In genomic region chr10:47356708-47357107, GRCh38 we compare ENCODE assay signal across 31 cellular contexts. TPM values are rescaled to one million over a fixed set of nuclear protein-coding genes. Genes with fewer than 3 reads are reported as not detected.
DNase-seq lines count a peak whose midpoint lies in the region; ATAC-seq, FAIRE-seq and TF ChIP-seq lines count a peak whose summit lies in the region.
"Had no signal": no experiment of that assay in that cellular context is flagged by ENCODE, and none has a peak within 500 bp of the region (broad histone marks: within the 10 kb centered on the region; RNA-seq: fewer than 3 reads in every experiment).

No MANE protein-coding gene starts in this region.

- no peak for TF ChIP-seq EP300 in HepG2 (IDR thresholded peaks at IDR 0.05; ENCODE audit: low read depth in 2 of 2, low read length in 2 of 2)
- TF ChIP-seq EP300 in HepG2 (CRISPR knock-in tag; IDR thresholded peaks at IDR 0.05; ENCODE audit: borderline replicate concordance), result no peak
- TF ChIP-seq EP300 in K562 (IDR thresholded peaks at IDR 0.05; ENCODE audit: low read length), result no peak

- H3K4me1 ChIP-seq in HepG2 (ENCODE audit: insufficient read depth, low read length), result no peaks in the 10 kb centered on the region
- no peaks in the 10 kb centered on the region for H3K4me1 ChIP-seq in right lobe of liver
- peaks cover 0 to 3% of the 10 kb centered on the region in 2 experiments; a peak in 1 of 5 replicates for H3K4me1 ChIP-seq in K562 (replicated peaks in 1 of 2; ENCODE audit: control insufficient read depth in 2 of 2, insufficient read depth in 2 of 2, low read length in 2 of 2)
- no peaks in the 10 kb centered on the region for H3K4me1 ChIP-seq in osteoblast (ENCODE audit: insufficient read depth, low read length)
- H3K4me1 ChIP-seq: BE2C had no signal

- TF ChIP-seq RAD21 in HepG2 (CRISPR knock-in tag; IDR thresholded peaks at IDR 0.05), result no peak
- TF ChIP-seq RAD21 in K562 (CRISPR knock-in tag; conservative IDR thresholded peaks at IDR 0.05 in 1 of 2, IDR thresholded peaks at IDR 0.05 in 1 of 2), result no peak

- CTCF ChIA-PET in HepG2 (lab: Yijun Ruan, JAX; ENCODE audit: low intra/inter-chr PET ratio, low total read pairs), result no interaction called here
- CTCF ChIA-PET in K562 (lab: Yijun Ruan, JAX; ENCODE audit: low intra/inter-chr PET ratio), result no interaction called here

- H3K79me2 ChIP-seq in HepG2 (ENCODE audit: insufficient read depth, low read length) (no peaks in the 10 kb centered on the region), K562 (ENCODE audit: control insufficient read depth, insufficient read depth, low read length) (no peaks in the 10 kb centered on the region), osteoblast (ENCODE audit: insufficient read depth, low read length) (no peaks in the 10 kb centered on the region)

- no peak overlapping the region for H3K4me2 ChIP-seq in HepG2 (ENCODE audit: low read depth, low read length)
- H3K4me2 ChIP-seq in K562 (ENCODE audit: insufficient read depth, low read length), result no peak overlapping the region
- H3K4me2 ChIP-seq in osteoblast (ENCODE audit: insufficient read depth, low read length), result no peak overlapping the region
- H3K4me2 ChIP-seq: BLaER1 had no signal

- DNase-seq in HepG2 (ENCODE audit: low spot score) (no peak), right lobe of liver (no peak), K562 (ENCODE audit: extremely low read depth in 1 of 4, low spot score in 3 of 4) (no peak), osteoblast (ENCODE audit: insufficient read length, low spot score, missing footprints) (peak; percentile 74), RPMI8226 (no peak)
- DNase-seq in activated CD8-positive, alpha-beta memory T cell treated with anti-CD3 and anti-CD28 coated beads for 24 hours, result no peak
- DNase-seq: 8988T; ACHN; BE2C; C1 segment of cervical spinal cord; CD4-positive, alpha-beta memory T cell; CD4-positive, CD25-positive, alpha-beta regulatory T cell; CD8-positive, alpha-beta memory T cell; COR-L47; DMS 273 treated with DMSO at 0.1 percent for 48 hours; DMS153; DMS53; DMS79; DND-41; EL; GDM1 had no signal

- BruUV-seq in HepG2 (replicated peaks; lab: Mats Ljungman, UMichigan) (no TSS peak), K562 (replicated peaks; lab: Mats Ljungman, UMichigan) (no TSS peak)

- H3K27me3 ChIP-seq in HepG2 (ENCODE audit: control insufficient read depth in 1 of 2, insufficient read depth in 2 of 2, low read length in 2 of 2) (peaks cover 5 to 13% of the 10 kb centered on the region in 2 experiments; a peak in 3 of 5 replicates), right lobe of liver (no peaks in the 10 kb centered on the region), K562 (ENCODE audit: control insufficient read depth in 2 of 2, insufficient read depth in 2 of 2, low read length in 2 of 2) (peaks cover 7 to 47% of the 10 kb centered on the region in 2 experiments), osteoblast (ENCODE audit: insufficient read depth, low read length) (peaks cover 2% of the 10 kb centered on the region)
- H3K27me3 ChIP-seq: BE2C, BLaER1 had no signal

- no peak for FAIRE-seq in HepG2 (lab: Jason Lieb, UNC)
- no peak for FAIRE-seq in K562 (lab: Jason Lieb, UNC)
- FAIRE-seq: A204.1, GM12878, GM12892 had no signal

- intact Hi-C loops in HepG2 (cut with micrococcal nuclease; ENCODE audit: unreplicated experiment) (no loop called here), right lobe of liver (cut with DNase I) (no loop called here), K562 (cut with micrococcal nuclease) (no loop called here)

- ATAC-seq in HepG2 (no peak), right lobe of liver (no peak), K562 (no peak), GM18907 (IDR thresholded peaks at IDR 0.05; ENCODE audit: unreplicated experiment) (no peak)
- ATAC-seq: GM12878 had no signal

- H2AFZ ChIP-seq in HepG2 (ENCODE audit: low read length), result no peak overlapping the region
- H2AFZ ChIP-seq in K562 (ENCODE audit: low read depth, low read length), result no peak overlapping the region
- H2AFZ ChIP-seq in osteoblast (ENCODE audit: low read length), result no peak overlapping the region

- H4K20me1 ChIP-seq in HepG2 (ENCODE audit: insufficient read depth, low read length), result no peaks in the 10 kb centered on the region
- H4K20me1 ChIP-seq in K562 (replicated peaks; ENCODE audit: control insufficient read depth, insufficient read depth, low read length), result peaks cover 14% of the 10 kb centered on the region; the same call in 1 of the 2 replicates
- H4K20me1 ChIP-seq in osteoblast (ENCODE audit: insufficient read depth, low read length), result no peaks in the 10 kb centered on the region
- H4K20me1 ChIP-seq: BLaER1 had no signal

- H3K4me3 ChIP-seq in HepG2 (replicated peaks in 1 of 3; ENCODE audit: insufficient read depth in 1 of 3, low read depth in 2 of 3, low read length in 3 of 3) (no peak overlapping the region), right lobe of liver (no peak overlapping the region), K562 (no peak overlapping the region), osteoblast (ENCODE audit: insufficient read depth, low read length) (no peak overlapping the region)
- H3K4me3 ChIP-seq: BLaER1, GM12878 had no signal

- TF ChIP-seq CTCF in HepG2 (CRISPR knock-in tag; IDR thresholded peaks at IDR 0.05), result no peak
- no peak for TF ChIP-seq CTCF in right lobe of liver (IDR thresholded peaks at IDR 0.05)
- TF ChIP-seq CTCF in K562 (IDR thresholded peaks at IDR 0.05 in 2 of 3, conservative IDR thresholded peaks at IDR 0.05 in 1 of 3; ENCODE audit: insufficient read depth in 2 of 3, low read depth in 1 of 3, low read length in 3 of 3), result no peak
- TF ChIP-seq CTCF in osteoblast (IDR thresholded peaks at IDR 0.05; ENCODE audit: extremely low read depth, low read depth, low read length), result no peak

- POLR2A ChIA-PET in HepG2 (lab: Yijun Ruan, JAX) (no interaction called here), K562 (lab: Yijun Ruan, JAX) (no interaction called here)

- H3K36me3 ChIP-seq in HepG2 (replicated peaks in 1 of 2; ENCODE audit: control insufficient read depth in 1 of 2, insufficient read depth in 2 of 2, low read length in 2 of 2) (no peaks in the 10 kb centered on the region), right lobe of liver (no peaks in the 10 kb centered on the region), K562 (ENCODE audit: control insufficient read depth, insufficient read depth, low read length) (no peaks in the 10 kb centered on the region), osteoblast (ENCODE audit: insufficient read depth, low read length) (no peaks in the 10 kb centered on the region)
- H3K36me3 ChIP-seq: BE2C, BLaER1 had no signal

- no peak overlapping the region for H3K9ac ChIP-seq in HepG2 (ENCODE audit: insufficient read depth, low read depth, low read length)
- no peak overlapping the region for H3K9ac ChIP-seq in K562 (ENCODE audit: insufficient read depth in 1 of 2, low read depth in 2 of 2, low read length in 2 of 2)
- H3K9ac ChIP-seq: BLaER1 had no signal

- TF ChIP-seq POLR2A in HepG2 (IDR thresholded peaks at IDR 0.05; ENCODE audit: insufficient read depth in 1 of 2, low read depth in 2 of 2, low read length in 2 of 2) (no peak), right lobe of liver (IDR thresholded peaks at IDR 0.05) (no peak), K562 (conservative IDR thresholded peaks at IDR 0.05) (no peak)

- H3K27ac ChIP-seq in HepG2 (ENCODE audit: extremely low read length, insufficient read depth, low read length), result no peak overlapping the region
- no peak overlapping the region for H3K27ac ChIP-seq in right lobe of liver
- H3K27ac ChIP-seq in K562 (ENCODE audit: extremely low read depth, low read depth, low read length), result no peak overlapping the region
- H3K27ac ChIP-seq in osteoblast (ENCODE audit: low read depth, low read length), result no peak overlapping the region
- H3K27ac ChIP-seq: BLaER1 had no signal

- H3K9me1 ChIP-seq in K562 (ENCODE audit: control insufficient read depth, insufficient read depth, low read length), result no peaks in the 10 kb centered on the region

- in situ Hi-C loops in HepG2 (cut with HindIII; ENCODE audit: extremely low pct_ligation_motif_present, low pct_unique_long_range_greater_than_20kb) (no loop called here), K562 (cut with MboI) (no loop called here)

- 20% methylated on average over 3 of the region's 5 CpGs for WGBS in HepG2 (ENCODE audit: low lambda C conversion rate)
- 78% methylated on average over 4 of the region's 5 CpGs for WGBS in right lobe of liver (ENCODE audit: insufficient coverage, low coverage, low lambda C conversion rate, missing lambda C conversion rate)
- WGBS in K562 (ENCODE audit: insufficient coverage, low coverage, missing lambda C conversion rate), result 2% methylated on average over 5 of the region's 5 CpGs

- H3K9me3 ChIP-seq in HepG2 (ENCODE audit: low read length) (no peaks in the 10 kb centered on the region), right lobe of liver (no peaks in the 10 kb centered on the region), K562 (replicated peaks; ENCODE audit: control insufficient read depth, insufficient read depth, low read depth, low read length) (no peaks in the 10 kb centered on the region), osteoblast (ENCODE audit: low read depth, low read length) (no peaks in the 10 kb centered on the region)
- H3K9me3 ChIP-seq: BE2C, BLaER1 had no signal

RNA-seq across cellular contexts. Expression of gene RBP3, which starts 8.5 kb away (rescaled TPM):
- not detected in 2 replicates for total RNA-seq in HepG2 (2016; rRNA removed; fragmentation: Illumina TruSeq; extraction: Trizol)
- not detected in 2 replicates for total RNA-seq in HepG2 (2016; cell fraction: cytosol; rRNA removed; fragmentation: Illumina TruSeq; extraction: Trizol; ENCODE audit: low read depth)
- total RNA-seq in HepG2 (2016; cell fraction: insoluble cytoplasmic fraction; rRNA removed; fragmentation: Illumina TruSeq; extraction: Trizol), result not detected in 2 replicates
- not detected in 2 replicates for total RNA-seq in HepG2 (2016; cell fraction: membrane; rRNA removed; fragmentation: Illumina TruSeq; extraction: Trizol)
- not detected in 2 replicates for total RNA-seq in HepG2 (2016; cell fraction: nucleus; rRNA removed; fragmentation: Illumina TruSeq; extraction: Trizol)
- polyA plus RNA-seq in HepG2 (2011; rRNA removed), result not detected in 2 replicates
- polyA plus RNA-seq in HepG2 (2011; cell fraction: cytosol; rRNA removed), result not detected in 2 replicates
- not detected in 2 replicates for polyA plus RNA-seq in HepG2 (2011; cell fraction: nucleus; rRNA removed)
- polyA plus RNA-seq in HepG2 (2012), result not detected in 2 replicates
- polyA plus RNA-seq in HepG2 (2016; cell fraction: cytosol; fragmentation: Illumina TruSeq; extraction: Trizol; ENCODE audit: low read depth), result not detected in 2 replicates
- not detected in 2 replicates for polyA plus RNA-seq in HepG2 (2016; cell fraction: insoluble cytoplasmic fraction; fragmentation: Illumina TruSeq; extraction: Trizol; ENCODE audit: low read depth)
- polyA plus RNA-seq in HepG2 (2016; cell fraction: membrane; fragmentation: Illumina TruSeq; extraction: Trizol; ENCODE audit: low read depth), result not detected in 2 replicates
- polyA plus RNA-seq in HepG2 (2016; cell fraction: nucleus; fragmentation: Illumina TruSeq; extraction: Trizol; ENCODE audit: insufficient read depth, low read depth), result not detected in 2 replicates
- 0.07 TPM in 1 of 2 replicates, not detected in the other for polyA minus RNA-seq in HepG2 (2011; rRNA and poly(A)+ RNA removed; ENCODE audit: low replicate concordance)
- not detected in 2 replicates for polyA minus RNA-seq in HepG2 (2011; cell fraction: cytosol; rRNA and poly(A)+ RNA removed)
- polyA minus RNA-seq in HepG2 (2011; cell fraction: nucleus; rRNA and poly(A)+ RNA removed), result not detected in 2 replicates
- total RNA-seq in right lobe of liver, result not detected
- total RNA-seq in K562 (2011; cell fraction: chromatin; rRNA removed; ENCODE audit: low replicate concordance), result not detected in 2 replicates
- not detected in 2 replicates for total RNA-seq in K562 (2011; cell fraction: nucleolus; rRNA removed)
- total RNA-seq in K562 (2011; cell fraction: nucleoplasm; rRNA removed), result not detected in 2 replicates
- not detected in 2 replicates for total RNA-seq in K562 (2014; rRNA removed)
- not detected in 2 replicates for total RNA-seq in K562 (2014; rRNA removed; fragmentation: Illumina TruSeq; extraction: Trizol)
- not detected in 2 replicates for total RNA-seq in K562 (2015; rRNA removed; fragmentation: Illumina TruSeq; extraction: Trizol)
- total RNA-seq in K562 (2021), result not detected in 2 replicates
- not detected in 2 replicates for polyA plus RNA-seq in K562 (2011; rRNA removed)
- not detected in 2 replicates for polyA plus RNA-seq in K562 (2011; cell fraction: cytosol; rRNA removed)
- not detected in 2 replicates for polyA plus RNA-seq in K562 (2011; cell fraction: nucleus; rRNA removed)
- polyA plus RNA-seq in K562 (2012), result not detected in 2 replicates
- not detected in 2 replicates for polyA plus RNA-seq in K562 (2014; fragmentation: Illumina TruSeq; extraction: Trizol)
- not detected for polyA plus RNA-seq in K562 (2014; fragmentation: Nextera tagmentation; extraction: Ambion mirVana)
- not detected in 2 replicates for polyA plus RNA-seq in K562 (2014; rRNA removed)
- not detected in 2 replicates for polyA minus RNA-seq in K562 (2011; rRNA and poly(A)+ RNA removed)
- polyA minus RNA-seq in K562 (2011; cell fraction: cytosol; rRNA and poly(A)+ RNA removed), result not detected in 2 replicates
- polyA minus RNA-seq in K562 (2011; cell fraction: nucleus; rRNA and poly(A)+ RNA removed), result not detected in 2 replicates
- not detected in 2 replicates for total RNA-seq in osteoblast
- total RNA-seq: A673; CD4-positive, alpha-beta memory T cell; CD4-positive, CD25-positive, alpha-beta regulatory T cell; CD8-positive, alpha-beta memory T cell; Daoy; G401; GM12878 had no signal
- polyA plus RNA-seq: AG04450; CD14-positive monocyte; CD4-positive, alpha-beta memory T cell; CD4-positive, CD25-positive, alpha-beta regulatory T cell; CD8-positive, alpha-beta memory T cell; GM12878 had no signal

RNA-seq across cellular contexts. Expression of gene ZNF488, which starts 27.4 kb away (rescaled TPM):
- total RNA-seq in HepG2 (2016; rRNA removed; fragmentation: Illumina TruSeq; extraction: Trizol), result 0.13 and 0.17 TPM in 2 replicates
- total RNA-seq in HepG2 (2016; cell fraction: cytosol; rRNA removed; fragmentation: Illumina TruSeq; extraction: Trizol; ENCODE audit: low read depth), result not detected in 2 replicates
- 0.11 and 0.18 TPM in 2 replicates for total RNA-seq in HepG2 (2016; cell fraction: insoluble cytoplasmic fraction; rRNA removed; fragmentation: Illumina TruSeq; extraction: Trizol)
- 0.09 and 0.10 TPM in 2 replicates for total RNA-seq in HepG2 (2016; cell fraction: membrane; rRNA removed; fragmentation: Illumina TruSeq; extraction: Trizol)
- total RNA-seq in HepG2 (2016; cell fraction: nucleus; rRNA removed; fragmentation: Illumina TruSeq; extraction: Trizol), result 0.09 TPM in 2 replicates
- polyA plus RNA-seq in HepG2 (2011; rRNA removed), result 0.10 and 0.15 TPM in 2 replicates
- 0.09 TPM in 2 replicates for polyA plus RNA-seq in HepG2 (2011; cell fraction: cytosol; rRNA removed)
- polyA plus RNA-seq in HepG2 (2011; cell fraction: nucleus; rRNA removed), result 0.17 and 0.18 TPM in 2 replicates
- polyA plus RNA-seq in HepG2 (2012), result 0.13 and 0.17 TPM in 2 replicates
- not detected in 2 replicates for polyA plus RNA-seq in HepG2 (2016; cell fraction: cytosol; fragmentation: Illumina TruSeq; extraction: Trizol; ENCODE audit: low read depth)
- polyA plus RNA-seq in HepG2 (2016; cell fraction: insoluble cytoplasmic fraction; fragmentation: Illumina TruSeq; extraction: Trizol; ENCODE audit: low read depth), result 0.22 and 0.45 TPM in 2 replicates
- 0.07 and 0.12 TPM in 2 replicates for polyA plus RNA-seq in HepG2 (2016; cell fraction: membrane; fragmentation: Illumina TruSeq; extraction: Trizol; ENCODE audit: low read depth)
- 0.21 TPM in 1 of 2 replicates, not detected in the other for polyA plus RNA-seq in HepG2 (2016; cell fraction: nucleus; fragmentation: Illumina TruSeq; extraction: Trizol; ENCODE audit: insufficient read depth, low read depth)
- polyA minus RNA-seq in HepG2 (2011; rRNA and poly(A)+ RNA removed; ENCODE audit: low replicate concordance), result 0.34 and 2.9 TPM in 2 replicates
- polyA minus RNA-seq in HepG2 (2011; cell fraction: cytosol; rRNA and poly(A)+ RNA removed), result not detected in 2 replicates
- polyA minus RNA-seq in HepG2 (2011; cell fraction: nucleus; rRNA and poly(A)+ RNA removed), result 0.12 TPM in 1 of 2 replicates, not detected in the other
- not detected for total RNA-seq in right lobe of liver
- total RNA-seq in K562 (2011; cell fraction: chromatin; rRNA removed; ENCODE audit: low replicate concordance), result 0.30 TPM in 1 of 2 replicates, not detected in the other
- 0.13 and 0.33 TPM in 2 replicates for total RNA-seq in K562 (2011; cell fraction: nucleolus; rRNA removed)
- not detected in 2 replicates for total RNA-seq in K562 (2011; cell fraction: nucleoplasm; rRNA removed)
- not detected in 2 replicates for total RNA-seq in K562 (2014; rRNA removed)
- total RNA-seq in K562 (2014; rRNA removed; fragmentation: Illumina TruSeq; extraction: Trizol), result not detected in 2 replicates
- total RNA-seq in K562 (2015; rRNA removed; fragmentation: Illumina TruSeq; extraction: Trizol), result 0.04 TPM in 1 of 2 replicates, not detected in the other
- total RNA-seq in K562 (2021), result 0.07 and 0.11 TPM in 2 replicates
- polyA plus RNA-seq in K562 (2011; rRNA removed), result 0.04 and 0.08 TPM in 2 replicates
- polyA plus RNA-seq in K562 (2011; cell fraction: cytosol; rRNA removed), result 0.01 and 0.15 TPM in 2 replicates
- 0.13 TPM in 1 of 2 replicates, not detected in the other for polyA plus RNA-seq in K562 (2011; cell fraction: nucleus; rRNA removed)
- 0.05 TPM in 1 of 2 replicates, not detected in the other for polyA plus RNA-seq in K562 (2012)
- polyA plus RNA-seq in K562 (2014; fragmentation: Illumina TruSeq; extraction: Trizol), result 0.09 TPM in 1 of 2 replicates, not detected in the other
- polyA plus RNA-seq in K562 (2014; fragmentation: Nextera tagmentation; extraction: Ambion mirVana), result under 1 TPM in 1 of 2 experiments, not detected in 1; 0.03 TPM
- polyA plus RNA-seq in K562 (2014; rRNA removed), result 0.04 TPM in 1 of 2 replicates, not detected in the other
- 0.14 TPM in 1 of 2 replicates, not detected in the other for polyA minus RNA-seq in K562 (2011; rRNA and poly(A)+ RNA removed)
- not detected in 2 replicates for polyA minus RNA-seq in K562 (2011; cell fraction: cytosol; rRNA and poly(A)+ RNA removed)
- 0.11 and 0.13 TPM in 2 replicates for polyA minus RNA-seq in K562 (2011; cell fraction: nucleus; rRNA and poly(A)+ RNA removed)
- under 0.01 and 0.29 TPM in 2 replicates for total RNA-seq in osteoblast
- total RNA-seq: CD4-positive, alpha-beta memory T cell; CD4-positive, CD25-positive, alpha-beta regulatory T cell; G401; GM12878 had no signal
- polyA plus RNA-seq: CD14-positive monocyte; CD4-positive, CD25-positive, alpha-beta regulatory T cell; CD8-positive, alpha-beta memory T cell; GM12878 had no signal

RNA-seq across cellular contexts. Expression of gene GDF2, which starts 34.5 kb away (rescaled TPM):
- total RNA-seq in HepG2 (2016; rRNA removed; fragmentation: Illumina TruSeq; extraction: Trizol) (not detected in 2 replicates), right lobe of liver (10 to 100 TPM in 3 of 6 experiments, 1 to 10 TPM in 3; 4.5 to 15.9 (median 9.7) TPM), K562 (2014; rRNA removed) (0.54 and 0.69 TPM in 2 replicates), K562 (2014; rRNA removed; fragmentation: Illumina TruSeq; extraction: Trizol) (0.18 and 0.22 TPM in 2 replicates), K562 (2015; rRNA removed; fragmentation: Illumina TruSeq; extraction: Trizol) (0.57 and 0.58 TPM in 2 replicates), K562 (2021) (0.11 and 0.27 TPM in 2 replicates), osteoblast (not detected in 2 replicates)
- not detected in 2 replicates for total RNA-seq in HepG2 (2016; cell fraction: cytosol; rRNA removed; fragmentation: Illumina TruSeq; extraction: Trizol; ENCODE audit: low read depth)
- total RNA-seq in HepG2 (2016; cell fraction: insoluble cytoplasmic fraction; rRNA removed; fragmentation: Illumina TruSeq; extraction: Trizol), result not detected in 2 replicates
- not detected in 2 replicates for total RNA-seq in HepG2 (2016; cell fraction: membrane; rRNA removed; fragmentation: Illumina TruSeq; extraction: Trizol)
- not detected in 2 replicates for total RNA-seq in HepG2 (2016; cell fraction: nucleus; rRNA removed; fragmentation: Illumina TruSeq; extraction: Trizol)
- polyA plus RNA-seq in HepG2 (2011; rRNA removed) (not detected in 2 replicates), K562 (2011; rRNA removed) (0.08 TPM in 1 of 2 replicates, not detected in the other), K562 (2014; fragmentation: Illumina TruSeq; extraction: Trizol) (0.48 TPM in 2 replicates), K562 (2014; fragmentation: Nextera tagmentation; extraction: Ambion mirVana) (not detected), K562 (2014; rRNA removed) (0.27 and 0.54 TPM in 2 replicates)
- not detected in 2 replicates for polyA plus RNA-seq in HepG2 (2011; cell fraction: cytosol; rRNA removed)
- polyA plus RNA-seq in HepG2 (2011; cell fraction: nucleus; rRNA removed), result not detected in 2 replicates
- polyA plus RNA-seq in HepG2 (2012), result not detected in 2 replicates
- polyA plus RNA-seq in HepG2 (2016; cell fraction: cytosol; fragmentation: Illumina TruSeq; extraction: Trizol; ENCODE audit: low read depth), result not detected in 2 replicates
- polyA plus RNA-seq in HepG2 (2016; cell fraction: insoluble cytoplasmic fraction; fragmentation: Illumina TruSeq; extraction: Trizol; ENCODE audit: low read depth), result not detected in 2 replicates
- polyA plus RNA-seq in HepG2 (2016; cell fraction: membrane; fragmentation: Illumina TruSeq; extraction: Trizol; ENCODE audit: low read depth), result not detected in 2 replicates
- not detected in 2 replicates for polyA plus RNA-seq in HepG2 (2016; cell fraction: nucleus; fragmentation: Illumina TruSeq; extraction: Trizol; ENCODE audit: insufficient read depth, low read depth)
- not detected in 2 replicates for polyA minus RNA-seq in HepG2 (2011; rRNA and poly(A)+ RNA removed; ENCODE audit: low replicate concordance)
- polyA minus RNA-seq in HepG2 (2011; cell fraction: cytosol; rRNA and poly(A)+ RNA removed), result not detected in 2 replicates
- not detected in 2 replicates for polyA minus RNA-seq in HepG2 (2011; cell fraction: nucleus; rRNA and poly(A)+ RNA removed)
- total RNA-seq in K562 (2011; cell fraction: chromatin; rRNA removed; ENCODE audit: low replicate concordance), result 0.21 and 1.00 TPM in 2 replicates
- 1.0 and 1.6 TPM in 2 replicates for total RNA-seq in K562 (2011; cell fraction: nucleolus; rRNA removed)
- total RNA-seq in K562 (2011; cell fraction: nucleoplasm; rRNA removed), result 0.38 and 1.0 TPM in 2 replicates
- polyA plus RNA-seq in K562 (2011; cell fraction: cytosol; rRNA removed), result 0.18 TPM in 1 of 2 replicates, not detected in the other
- 0.08 TPM in 1 of 2 replicates, not detected in the other for polyA plus RNA-seq in K562 (2011; cell fraction: nucleus; rRNA removed)
- 0.60 and 1.8 TPM in 2 replicates for polyA plus RNA-seq in K562 (2012)
- 0.09 and 0.14 TPM in 2 replicates for polyA minus RNA-seq in K562 (2011; rRNA and poly(A)+ RNA removed)
- not detected in 2 replicates for polyA minus RNA-seq in K562 (2011; cell fraction: cytosol; rRNA and poly(A)+ RNA removed)
- not detected in 2 replicates for polyA minus RNA-seq in K562 (2011; cell fraction: nucleus; rRNA and poly(A)+ RNA removed)
- total RNA-seq: A673; CD4-positive, alpha-beta memory T cell; CD4-positive, CD25-positive, alpha-beta regulatory T cell; CD8-positive, alpha-beta memory T cell; Daoy; G401; GM12878 had no signal
- polyA plus RNA-seq: AG04450; CD14-positive monocyte; CD4-positive, alpha-beta memory T cell; CD4-positive, CD25-positive, alpha-beta regulatory T cell; CD8-positive, alpha-beta memory T cell; GM12878 had no signal

RNA-seq across cellular contexts. Expression of gene GDF10, which starts 56.7 kb away (rescaled TPM):
- total RNA-seq in HepG2 (2016; rRNA removed; fragmentation: Illumina TruSeq; extraction: Trizol) (not detected in 2 replicates), right lobe of liver (not detected), K562 (2014; rRNA removed) (not detected in 2 replicates), K562 (2014; rRNA removed; fragmentation: Illumina TruSeq; extraction: Trizol) (not detected in 2 replicates), K562 (2015; rRNA removed; fragmentation: Illumina TruSeq; extraction: Trizol) (not detected in 2 replicates), K562 (2021) (0.11 TPM in 1 of 2 replicates, not detected in the other), osteoblast (under 0.01 TPM in 2 replicates)
- total RNA-seq in HepG2 (2016; cell fraction: cytosol; rRNA removed; fragmentation: Illumina TruSeq; extraction: Trizol; ENCODE audit: low read depth), result not detected in 2 replicates
- total RNA-seq in HepG2 (2016; cell fraction: insoluble cytoplasmic fraction; rRNA removed; fragmentation: Illumina TruSeq; extraction: Trizol), result 0.13 TPM in 1 of 2 replicates, not detected in the other
- total RNA-seq in HepG2 (2016; cell fraction: membrane; rRNA removed; fragmentation: Illumina TruSeq; extraction: Trizol), result 0.07 TPM in 1 of 2 replicates, not detected in the other
- total RNA-seq in HepG2 (2016; cell fraction: nucleus; rRNA removed; fragmentation: Illumina TruSeq; extraction: Trizol), result 0.19 TPM in 1 of 2 replicates, not detected in the other
- polyA plus RNA-seq in HepG2 (2011; rRNA removed) (0.03 TPM in 1 of 2 replicates, not detected in the other), K562 (2011; rRNA removed) (not detected in 2 replicates), K562 (2014; fragmentation: Illumina TruSeq; extraction: Trizol) (not detected in 2 replicates), K562 (2014; fragmentation: Nextera tagmentation; extraction: Ambion mirVana) (under 1 TPM; 0.03 to 0.20 TPM), K562 (2014; rRNA removed) (not detected in 2 replicates)
- polyA plus RNA-seq in HepG2 (2011; cell fraction: cytosol; rRNA removed), result not detected in 2 replicates
- polyA plus RNA-seq in HepG2 (2011; cell fraction: nucleus; rRNA removed), result not detected in 2 replicates
- polyA plus RNA-seq in HepG2 (2012), result not detected in 2 replicates
- not detected in 2 replicates for polyA plus RNA-seq in HepG2 (2016; cell fraction: cytosol; fragmentation: Illumina TruSeq; extraction: Trizol; ENCODE audit: low read depth)
- polyA plus RNA-seq in HepG2 (2016; cell fraction: insoluble cytoplasmic fraction; fragmentation: Illumina TruSeq; extraction: Trizol; ENCODE audit: low read depth), result not detected in 2 replicates
- polyA plus RNA-seq in HepG2 (2016; cell fraction: membrane; fragmentation: Illumina TruSeq; extraction: Trizol; ENCODE audit: low read depth), result not detected in 2 replicates
- polyA plus RNA-seq in HepG2 (2016; cell fraction: nucleus; fragmentation: Illumina TruSeq; extraction: Trizol; ENCODE audit: insufficient read depth, low read depth), result 0.18 and 0.19 TPM in 2 replicates
- polyA minus RNA-seq in HepG2 (2011; rRNA and poly(A)+ RNA removed; ENCODE audit: low replicate concordance), result not detected in 2 replicates
- not detected in 2 replicates for polyA minus RNA-seq in HepG2 (2011; cell fraction: cytosol; rRNA and poly(A)+ RNA removed)
- polyA minus RNA-seq in HepG2 (2011; cell fraction: nucleus; rRNA and poly(A)+ RNA removed), result not detected in 2 replicates
- total RNA-seq in K562 (2011; cell fraction: chromatin; rRNA removed; ENCODE audit: low replicate concordance), result not detected in 2 replicates
- not detected in 2 replicates for total RNA-seq in K562 (2011; cell fraction: nucleolus; rRNA removed)
- total RNA-seq in K562 (2011; cell fraction: nucleoplasm; rRNA removed), result not detected in 2 replicates
- not detected in 2 replicates for polyA plus RNA-seq in K562 (2011; cell fraction: cytosol; rRNA removed)
- polyA plus RNA-seq in K562 (2011; cell fraction: nucleus; rRNA removed), result not detected in 2 replicates
- 0.03 and 0.19 TPM in 2 replicates for polyA plus RNA-seq in K562 (2012)
- not detected in 2 replicates for polyA minus RNA-seq in K562 (2011; rRNA and poly(A)+ RNA removed)
- polyA minus RNA-seq in K562 (2011; cell fraction: cytosol; rRNA and poly(A)+ RNA removed), result not detected in 2 replicates
- polyA minus RNA-seq in K562 (2011; cell fraction: nucleus; rRNA and poly(A)+ RNA removed), result not detected in 2 replicates
- total RNA-seq: CD4-positive, CD25-positive, alpha-beta regulatory T cell; G401; GM12878 had no signal
- polyA plus RNA-seq: CD14-positive monocyte; CD4-positive, CD25-positive, alpha-beta regulatory T cell; GM12878 had no signal
